ENCODE assay signal across 1 cellular context in genomic region chr17:29155235-29155965, GRCh38.
A peak's percentile ranks its signal among the peaks of the same experiment; 100 is the strongest.
TF ChIP-seq lines count a peak whose summit lies in the region.

No MANE protein-coding gene starts in this region.

TF ChIP-seq in HepG2, 621 proteins besides CTCF, POLR2A, EP300 and RAD21 (continued from another document and continues in another):
- no peak for TF ChIP-seq KIAA2018 (CRISPR knock-in tag; IDR thresholded peaks at IDR 0.05; ENCODE audit: borderline replicate concordance)
- TF ChIP-seq ZNF607 (CRISPR knock-in tag; IDR thresholded peaks at IDR 0.05; ENCODE audit: borderline replicate concordance): peak; percentile 38; the same call in 1 of the 2 replicates
- TF ChIP-seq MYPOP (CRISPR knock-in tag; IDR thresholded peaks at IDR 0.05): peak; percentile 32; the same call in 1 of the 2 replicates
- peak; percentile 76 for TF ChIP-seq ZEB1 (IDR thresholded peaks at IDR 0.05; ENCODE audit: insufficient replicate concordance, low read depth)
- peak; percentile 85 for TF ChIP-seq HNF4A (CRISPR knock-in tag; IDR thresholded peaks at IDR 0.05)
- TF ChIP-seq GABPB1 (CRISPR knock-in tag; IDR thresholded peaks at IDR 0.05): peak; percentile 67; the same call in 1 of the 2 replicates
- peak; percentile 48; the same call in 1 of the 2 replicates for TF ChIP-seq JUN (CRISPR knock-in tag; IDR thresholded peaks at IDR 0.05)
- TF ChIP-seq ZNF337 (CRISPR knock-in tag; IDR thresholded peaks at IDR 0.05; ENCODE audit: borderline replicate concordance, low read depth): no peak
- peak; percentile 58; the same call in 1 of the 2 replicates for TF ChIP-seq GMEB1 (CRISPR knock-in tag; IDR thresholded peaks at IDR 0.05; ENCODE audit: borderline replicate concordance)
- TF ChIP-seq PAWR (CRISPR knock-in tag; IDR thresholded peaks at IDR 0.05; ENCODE audit: borderline replicate concordance): 0 out of 2 replicates have a peak, but pooled peaks have one; percentile 24
- TF ChIP-seq HOXA3 (CRISPR knock-in tag; IDR thresholded peaks at IDR 0.05): peak; percentile 36; the same call in 1 of the 2 replicates
- no peak for TF ChIP-seq SCMH1 (CRISPR knock-in tag; IDR thresholded peaks at IDR 0.05; ENCODE audit: borderline replicate concordance)
- peak; percentile 61 for TF ChIP-seq XRCC5 (optimal IDR thresholded peaks at IDR 0.05; ENCODE audit: low read length)
- peak; percentile 37 for TF ChIP-seq MED8 (CRISPR knock-in tag; IDR thresholded peaks at IDR 0.05; ENCODE audit: insufficient replicate concordance)
- TF ChIP-seq SALL1 (CRISPR knock-in tag; IDR thresholded peaks at IDR 0.05): peak; percentile 78
- TF ChIP-seq ERF (CRISPR knock-in tag; IDR thresholded peaks at IDR 0.05): peak; percentile 69; the same call in 1 of the 2 replicates
- no peak for TF ChIP-seq ZNF546 (CRISPR knock-in tag; conservative IDR thresholded peaks at IDR 0.05)
- no peak for TF ChIP-seq SOX13 (IDR thresholded peaks at IDR 0.05)
- peak in 1 of 2 experiments; percentile 53; a peak in 2 of 4 replicates for TF ChIP-seq SOX13 (CRISPR knock-in tag; conservative IDR thresholded peaks at IDR 0.05 in 1 of 2, IDR thresholded peaks at IDR 0.05 in 1 of 2)
- 0 out of 2 replicates have a peak, but pooled peaks have one; percentile 50 for TF ChIP-seq ZNF275 (CRISPR knock-in tag; IDR thresholded peaks at IDR 0.05; ENCODE audit: borderline replicate concordance)
- TF ChIP-seq ZBTB44 (CRISPR knock-in tag; IDR thresholded peaks at IDR 0.05): peak; percentile 31; the same call in 1 of the 2 replicates
- peak; percentile 62; the same call in 1 of the 2 replicates for TF ChIP-seq FOXP4 (CRISPR knock-in tag; IDR thresholded peaks at IDR 0.05)
- TF ChIP-seq MAX (IDR thresholded peaks at IDR 0.05): peak; percentile 14; the same call in 1 of the 2 replicates
- peak; percentile 84 for TF ChIP-seq MED1 (CRISPR knock-in tag; IDR thresholded peaks at IDR 0.05)
- peak; percentile 97 for TF ChIP-seq FOSL2 (CRISPR knock-in tag; IDR thresholded peaks at IDR 0.05)
- no peak for TF ChIP-seq ZNF24 (IDR thresholded peaks at IDR 0.05)
- no peak for TF ChIP-seq TARDBP (CRISPR knock-in tag; IDR thresholded peaks at IDR 0.05)
- no peak for TF ChIP-seq SRY (CRISPR knock-in tag; IDR thresholded peaks at IDR 0.05)
- peak; percentile 39; the same call in 1 of the 2 replicates for TF ChIP-seq ZGPAT (CRISPR knock-in tag; IDR thresholded peaks at IDR 0.05)
- TF ChIP-seq ZNF703 (CRISPR knock-in tag; IDR thresholded peaks at IDR 0.05; ENCODE audit: borderline replicate concordance): no peak
- TF ChIP-seq ZNF142 (CRISPR knock-in tag; IDR thresholded peaks at IDR 0.05): no peak
